1 cellular context compared by ENCODE assay signal in genomic region chr19:35138305-35138799, GRCh38.
TF ChIP-seq lines count a peak whose summit lies in the region.

No MANE protein-coding gene starts in this region.

TF ChIP-seq in SK-N-SH, 30 proteins besides CTCF, POLR2A, EP300 and RAD21 (continued from another document):
- no peak for TF ChIP-seq IRF3 (IDR thresholded peaks at IDR 0.05; ENCODE audit: low read depth, low read length)
- no peak for TF ChIP-seq PBX3 (IDR thresholded peaks at IDR 0.05)
- TF ChIP-seq RXRA (IDR thresholded peaks at IDR 0.05; ENCODE audit: borderline replicate concordance, low read depth) = no peak
- TF ChIP-seq, protein P1, sequence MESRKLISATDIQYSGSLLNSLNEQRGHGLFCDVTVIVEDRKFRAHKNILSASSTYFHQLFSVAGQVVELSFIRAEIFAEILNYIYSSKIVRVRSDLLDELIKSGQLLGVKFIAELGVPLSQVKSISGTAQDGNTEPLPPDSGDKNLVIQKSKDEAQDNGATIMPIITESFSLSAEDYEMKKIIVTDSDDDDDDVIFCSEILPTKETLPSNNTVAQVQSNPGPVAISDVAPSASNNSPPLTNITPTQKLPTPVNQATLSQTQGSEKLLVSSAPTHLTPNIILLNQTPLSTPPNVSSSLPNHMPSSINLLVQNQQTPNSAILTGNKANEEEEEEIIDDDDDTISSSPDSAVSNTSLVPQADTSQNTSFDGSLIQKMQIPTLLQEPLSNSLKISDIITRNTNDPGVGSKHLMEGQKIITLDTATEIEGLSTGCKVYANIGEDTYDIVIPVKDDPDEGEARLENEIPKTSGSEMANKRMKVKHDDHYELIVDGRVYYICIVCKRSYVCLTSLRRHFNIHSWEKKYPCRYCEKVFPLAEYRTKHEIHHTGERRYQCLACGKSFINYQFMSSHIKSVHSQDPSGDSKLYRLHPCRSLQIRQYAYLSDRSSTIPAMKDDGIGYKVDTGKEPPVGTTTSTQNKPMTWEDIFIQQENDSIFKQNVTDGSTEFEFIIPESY (IDR thresholded peaks at IDR 0.05; ENCODE audit: borderline replicate concordance, low read depth) = no peak
- TF ChIP-seq, protein P2, sequence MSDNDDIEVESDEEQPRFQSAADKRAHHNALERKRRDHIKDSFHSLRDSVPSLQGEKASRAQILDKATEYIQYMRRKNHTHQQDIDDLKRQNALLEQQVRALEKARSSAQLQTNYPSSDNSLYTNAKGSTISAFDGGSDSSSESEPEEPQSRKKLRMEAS (IDR thresholded peaks at IDR 0.05; ENCODE audit: low read depth) = no peak
- TF ChIP-seq JUND (IDR thresholded peaks at IDR 0.05) = no peak
- no peak for TF ChIP-seq YY1 (IDR thresholded peaks at IDR 0.05; ENCODE audit: low read depth)
- no peak for TF ChIP-seq MEF2A (IDR thresholded peaks at IDR 0.05; ENCODE audit: borderline replicate concordance, low read depth)
- TF ChIP-seq MXI1 (IDR thresholded peaks at IDR 0.05; ENCODE audit: low read depth, low read length) = no peak
- TF ChIP-seq, protein P3, sequence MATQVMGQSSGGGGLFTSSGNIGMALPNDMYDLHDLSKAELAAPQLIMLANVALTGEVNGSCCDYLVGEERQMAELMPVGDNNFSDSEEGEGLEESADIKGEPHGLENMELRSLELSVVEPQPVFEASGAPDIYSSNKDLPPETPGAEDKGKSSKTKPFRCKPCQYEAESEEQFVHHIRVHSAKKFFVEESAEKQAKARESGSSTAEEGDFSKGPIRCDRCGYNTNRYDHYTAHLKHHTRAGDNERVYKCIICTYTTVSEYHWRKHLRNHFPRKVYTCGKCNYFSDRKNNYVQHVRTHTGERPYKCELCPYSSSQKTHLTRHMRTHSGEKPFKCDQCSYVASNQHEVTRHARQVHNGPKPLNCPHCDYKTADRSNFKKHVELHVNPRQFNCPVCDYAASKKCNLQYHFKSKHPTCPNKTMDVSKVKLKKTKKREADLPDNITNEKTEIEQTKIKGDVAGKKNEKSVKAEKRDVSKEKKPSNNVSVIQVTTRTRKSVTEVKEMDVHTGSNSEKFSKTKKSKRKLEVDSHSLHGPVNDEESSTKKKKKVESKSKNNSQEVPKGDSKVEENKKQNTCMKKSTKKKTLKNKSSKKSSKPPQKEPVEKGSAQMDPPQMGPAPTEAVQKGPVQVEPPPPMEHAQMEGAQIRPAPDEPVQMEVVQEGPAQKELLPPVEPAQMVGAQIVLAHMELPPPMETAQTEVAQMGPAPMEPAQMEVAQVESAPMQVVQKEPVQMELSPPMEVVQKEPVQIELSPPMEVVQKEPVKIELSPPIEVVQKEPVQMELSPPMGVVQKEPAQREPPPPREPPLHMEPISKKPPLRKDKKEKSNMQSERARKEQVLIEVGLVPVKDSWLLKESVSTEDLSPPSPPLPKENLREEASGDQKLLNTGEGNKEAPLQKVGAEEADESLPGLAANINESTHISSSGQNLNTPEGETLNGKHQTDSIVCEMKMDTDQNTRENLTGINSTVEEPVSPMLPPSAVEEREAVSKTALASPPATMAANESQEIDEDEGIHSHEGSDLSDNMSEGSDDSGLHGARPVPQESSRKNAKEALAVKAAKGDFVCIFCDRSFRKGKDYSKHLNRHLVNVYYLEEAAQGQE (IDR thresholded peaks at IDR 0.05; ENCODE audit: low read depth, low read length) = no peak
- TF ChIP-seq FOXM1 (IDR thresholded peaks at IDR 0.05; ENCODE audit: low read depth) = no peak
- no peak for TF ChIP-seq EZH2phosphoT487 (IDR thresholded peaks at IDR 0.05; ENCODE audit: borderline replicate concordance, low read depth)
- no peak for TF ChIP-seq TCF12 (IDR thresholded peaks at IDR 0.05)
- no peak for TF ChIP-seq NFIC (IDR thresholded peaks at IDR 0.05; ENCODE audit: borderline replicate concordance)
- no peak for TF ChIP-seq GABPA (IDR thresholded peaks at IDR 0.05; ENCODE audit: low read depth)
- no peak for TF ChIP-seq CHD2 (IDR thresholded peaks at IDR 0.05; ENCODE audit: low read length, partially characterized antibody)
- no peak for TF ChIP-seq USF1 (IDR thresholded peaks at IDR 0.05; ENCODE audit: borderline replicate concordance, low read depth)
